Comparison of ENCODE assay signal across 19 cellular contexts in the genomic region with DNA sequence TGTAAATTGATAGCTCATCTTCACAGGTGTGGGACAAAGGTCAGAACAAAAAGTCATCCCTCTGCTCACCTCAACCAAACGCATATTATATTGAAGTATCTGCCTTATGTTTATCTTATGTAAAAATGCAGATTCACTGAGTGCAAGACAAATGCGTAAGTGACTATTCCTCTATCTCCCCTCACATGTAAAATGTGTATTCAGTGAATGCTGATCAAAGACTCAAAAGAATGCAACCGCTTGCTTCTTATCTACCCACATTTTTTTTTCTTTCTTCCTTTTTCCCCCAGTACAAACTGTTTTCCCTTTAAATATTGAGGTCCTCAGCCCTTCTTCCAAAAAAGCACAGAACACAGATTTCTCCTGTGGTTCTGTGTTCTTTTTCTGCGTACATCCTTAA.
DNase-seq lines count a peak whose midpoint lies in the region; ATAC-seq, FAIRE-seq and TF ChIP-seq lines count a peak whose summit lies in the region.
"Had no signal": no experiment of that assay in that cellular context is flagged by ENCODE, and none has a peak within 500 bp of the region (broad histone marks: within the 10 kb centered on the region; RNA-seq: fewer than 3 reads in every experiment).

No MANE protein-coding gene starts in this region.

- peaks cover 29% of the 10 kb centered on the region for H3K4me1 ChIP-seq in GM23338 (ENCODE audit: insufficient read depth)
- no peaks in the 10 kb centered on the region for H3K4me1 ChIP-seq in mesendoderm (ENCODE audit: control insufficient read depth, low read depth, low read length)
- no peaks in the 10 kb centered on the region for H3K4me1 ChIP-seq in small intestine (ENCODE audit: control insufficient read depth in 2 of 2, insufficient read depth in 1 of 2, low read depth in 1 of 2, low read length in 1 of 2)
- H3K4me1 ChIP-seq: HAP-1 had no signal

- no peak overlapping the region for H2BK5ac ChIP-seq in mesendoderm (ENCODE audit: low read length)

- H3K9me3 ChIP-seq in small intestine (ENCODE audit: control insufficient read depth, low read depth) = no peaks in the 10 kb centered on the region
- H3K9me3 ChIP-seq: Caco-2, HAP-1 had no signal

- H3K4me2 ChIP-seq in GM23338 = peak overlapping the region; percentile 2; the same call in 1 of the 2 replicates
- H3K4me2 ChIP-seq in mesendoderm (ENCODE audit: low read length) = no peak overlapping the region

- no peak overlapping the region for H3K56ac ChIP-seq in mesendoderm (ENCODE audit: low read length)

- H4K8ac ChIP-seq in mesendoderm (ENCODE audit: low read depth, low read length) = no peak overlapping the region

- no peak overlapping the region for H3K23ac ChIP-seq in mesendoderm (ENCODE audit: low read length)

- H3K4me1 Mint-ChIP-seq in GM23338 (peaks cover 24% of the 10 kb centered on the region), osteocyte (ENCODE audit: unreplicated experiment) (peaks cover 10% of the 10 kb centered on the region)
- H3K4me1 Mint-ChIP-seq: CD4-positive, CD25-positive, alpha-beta regulatory T cell had no signal

- H3K27ac ChIP-seq in GM23338 (ENCODE audit: low read depth) (peak overlapping the region; percentile 33), mesendoderm (ENCODE audit: low read depth, low read length) (peak overlapping the region; percentile 82), small intestine (ENCODE audit: low read depth in 1 of 2, low read length in 1 of 2) (no peak overlapping the region)
- H3K27ac ChIP-seq: C4-2B had no signal

- H2BK15ac ChIP-seq in mesendoderm (replicated peaks; ENCODE audit: low read depth) = no peak overlapping the region

- H3K27ac Mint-ChIP-seq in GM23338 = peak overlapping the region; percentile 40
- H3K27ac Mint-ChIP-seq in osteocyte (ENCODE audit: unreplicated experiment) = no peak overlapping the region
- H3K27ac Mint-ChIP-seq: CD4-positive, CD25-positive, alpha-beta regulatory T cell; CD8-positive, alpha-beta T cell; HFFc6 had no signal

- H3K27me3 Mint-ChIP-seq in GM23338 (ENCODE audit: insufficient read depth, low read depth, poor library complexity) = peaks cover 1% of the 10 kb centered on the region
- H3K27me3 Mint-ChIP-seq in osteocyte (ENCODE audit: unreplicated experiment) = peaks cover 11% of the 10 kb centered on the region
- H3K27me3 Mint-ChIP-seq: CD4-positive, CD25-positive, alpha-beta regulatory T cell had no signal

- FAIRE-seq in small intestine (lab: Jason Lieb, UNC) = no peak
- FAIRE-seq: GM12878, GM19239, H54 had no signal

- H3K4ac ChIP-seq in mesendoderm (ENCODE audit: low read depth, low read length) = no peak overlapping the region

- no peaks in the 10 kb centered on the region for H3K79me1 ChIP-seq in mesendoderm (ENCODE audit: low read length)

- H3K4me3 Mint-ChIP-seq in GM23338 (no peak overlapping the region), osteocyte (ENCODE audit: unreplicated experiment) (no peak overlapping the region)
- H3K4me3 Mint-ChIP-seq: CD4-positive, CD25-positive, alpha-beta regulatory T cell; CD8-positive, alpha-beta T cell; HFFc6 had no signal

- no peak overlapping the region for H2AK5ac ChIP-seq in mesendoderm (ENCODE audit: low read length)

- H3K9me3 Mint-ChIP-seq in GM23338 (peaks cover 5% of the 10 kb centered on the region; the same call in 2 of the 3 replicates), osteocyte (ENCODE audit: unreplicated experiment) (no peaks in the 10 kb centered on the region)
- H3K9me3 Mint-ChIP-seq: CD8-positive, alpha-beta T cell had no signal

- H2BK120ac ChIP-seq in mesendoderm (ENCODE audit: low read depth, low read length) = no peak overlapping the region

- DNase-seq in GM23338 (ENCODE audit: low spot score) = peak; percentile 6
- DNase-seq in OCI-M1 (lab: John Stamatoyannopoulos, UW) = peak; percentile 41
- peak; percentile 94 for DNase-seq in mesendoderm
- DNase-seq in small intestine = no peak
- DNase-seq in osteocyte (ENCODE audit: extremely low spot score, unreplicated experiment) = no peak
- DNase-seq: Caco-2; CD4-positive, CD25-positive, alpha-beta regulatory T cell; CD8-positive, alpha-beta T cell; DMS153; EL; GDM1; GOT3; HFFc6 had no signal

- H3K4me3 ChIP-seq in GM23338 = no peak overlapping the region
- no peak overlapping the region for H3K4me3 ChIP-seq in mesendoderm (ENCODE audit: low read length)
- H3K4me3 ChIP-seq in small intestine (ENCODE audit: low read depth in 1 of 2, low read length in 2 of 2) = no peak overlapping the region
- H3K4me3 ChIP-seq: GM12878, HAP-1 had no signal

- no peak for TF ChIP-seq CTCF in GM23338 (conservative IDR thresholded peaks at IDR 0.05; ENCODE audit: low read depth in 2 of 2)
- TF ChIP-seq CTCF in osteocyte (IDR thresholded peaks at IDR 0.05) = no peak

- H3F3A ChIP-seq in GM23338 (replicated peaks; ENCODE audit: low read depth) = no peaks in the 10 kb centered on the region

- H3K79me2 ChIP-seq in GM23338 (replicated peaks; ENCODE audit: insufficient read depth) (no peaks in the 10 kb centered on the region), mesendoderm (ENCODE audit: control insufficient read depth, insufficient read depth, low read length) (no peaks in the 10 kb centered on the region)

- no peak overlapping the region for H3K9ac ChIP-seq in mesendoderm (ENCODE audit: low read length)

- H3K36me3 Mint-ChIP-seq in GM23338 (ENCODE audit: low read depth) (no peaks in the 10 kb centered on the region; the same call in 2 of the 3 replicates), osteocyte (ENCODE audit: unreplicated experiment) (no peaks in the 10 kb centered on the region)
- H3K36me3 Mint-ChIP-seq: CD4-positive, CD25-positive, alpha-beta regulatory T cell; CD8-positive, alpha-beta T cell had no signal

- H3K9me2 ChIP-seq in GM23338 (ENCODE audit: insufficient read depth) = no peaks in the 10 kb centered on the region

- H4K20me1 ChIP-seq in GM23338 (replicated peaks; ENCODE audit: insufficient read depth) = no peaks in the 10 kb centered on the region

- H3K36me3 ChIP-seq in GM23338 (ENCODE audit: insufficient read depth) (no peaks in the 10 kb centered on the region), mesendoderm (ENCODE audit: control insufficient read depth, insufficient read depth, low read length) (no peaks in the 10 kb centered on the region), small intestine (ENCODE audit: control insufficient read depth in 2 of 2, insufficient read depth in 2 of 2, low read length in 2 of 2) (no peaks in the 10 kb centered on the region)
- H3K36me3 ChIP-seq: HAP-1 had no signal

- no peak for ATAC-seq in GM23338
- no peak for ATAC-seq in HG03378 (IDR thresholded peaks at IDR 0.05; ENCODE audit: unreplicated experiment)
- ATAC-seq: CD8-positive, alpha-beta T cell; GM12878 had no signal

- no peak overlapping the region for H3K18ac ChIP-seq in mesendoderm (ENCODE audit: low read length)

- H3K27me3 ChIP-seq in GM23338 (ENCODE audit: insufficient read depth) (no peaks in the 10 kb centered on the region), mesendoderm (ENCODE audit: insufficient read depth, low read length, poor library complexity) (no peaks in the 10 kb centered on the region), small intestine (ENCODE audit: control insufficient read depth in 2 of 2, insufficient read depth in 2 of 2, low read length in 2 of 2) (no peaks in the 10 kb centered on the region)

- WGBS in mesendoderm (ENCODE audit: extremely low coverage, insufficient coverage, low lambda C conversion rate) = no CpG with 5 or more reads among the region's 4 CpGs
- 46 to 55% (median 53%) methylated on average over 4 of the region's 4 CpGs for WGBS in small intestine, 3 donors

- H2AFZ ChIP-seq in GM23338 = no peak overlapping the region

- no peak overlapping the region for H4K5ac ChIP-seq in mesendoderm (ENCODE audit: low read length)

TF ChIP-seq in GM23338, 12 proteins besides CTCF, POLR2A, EP300 and RAD21 (continues in another document):
- TF ChIP-seq JUNB (IDR thresholded peaks at IDR 0.05; ENCODE audit: unreplicated experiment) = no peak
- TF ChIP-seq, protein P1, sequence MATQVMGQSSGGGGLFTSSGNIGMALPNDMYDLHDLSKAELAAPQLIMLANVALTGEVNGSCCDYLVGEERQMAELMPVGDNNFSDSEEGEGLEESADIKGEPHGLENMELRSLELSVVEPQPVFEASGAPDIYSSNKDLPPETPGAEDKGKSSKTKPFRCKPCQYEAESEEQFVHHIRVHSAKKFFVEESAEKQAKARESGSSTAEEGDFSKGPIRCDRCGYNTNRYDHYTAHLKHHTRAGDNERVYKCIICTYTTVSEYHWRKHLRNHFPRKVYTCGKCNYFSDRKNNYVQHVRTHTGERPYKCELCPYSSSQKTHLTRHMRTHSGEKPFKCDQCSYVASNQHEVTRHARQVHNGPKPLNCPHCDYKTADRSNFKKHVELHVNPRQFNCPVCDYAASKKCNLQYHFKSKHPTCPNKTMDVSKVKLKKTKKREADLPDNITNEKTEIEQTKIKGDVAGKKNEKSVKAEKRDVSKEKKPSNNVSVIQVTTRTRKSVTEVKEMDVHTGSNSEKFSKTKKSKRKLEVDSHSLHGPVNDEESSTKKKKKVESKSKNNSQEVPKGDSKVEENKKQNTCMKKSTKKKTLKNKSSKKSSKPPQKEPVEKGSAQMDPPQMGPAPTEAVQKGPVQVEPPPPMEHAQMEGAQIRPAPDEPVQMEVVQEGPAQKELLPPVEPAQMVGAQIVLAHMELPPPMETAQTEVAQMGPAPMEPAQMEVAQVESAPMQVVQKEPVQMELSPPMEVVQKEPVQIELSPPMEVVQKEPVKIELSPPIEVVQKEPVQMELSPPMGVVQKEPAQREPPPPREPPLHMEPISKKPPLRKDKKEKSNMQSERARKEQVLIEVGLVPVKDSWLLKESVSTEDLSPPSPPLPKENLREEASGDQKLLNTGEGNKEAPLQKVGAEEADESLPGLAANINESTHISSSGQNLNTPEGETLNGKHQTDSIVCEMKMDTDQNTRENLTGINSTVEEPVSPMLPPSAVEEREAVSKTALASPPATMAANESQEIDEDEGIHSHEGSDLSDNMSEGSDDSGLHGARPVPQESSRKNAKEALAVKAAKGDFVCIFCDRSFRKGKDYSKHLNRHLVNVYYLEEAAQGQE (IDR thresholded peaks at IDR 0.05; ENCODE audit: unreplicated experiment) = no peak
- TF ChIP-seq ZNF331 (CRISPR knock-in tag; IDR thresholded peaks at IDR 0.05; ENCODE audit: low read depth) = no peak
- TF ChIP-seq EZH2 (IDR thresholded peaks at IDR 0.05; ENCODE audit: low read depth, unreplicated experiment) = no peak
- TF ChIP-seq ZNF114 (CRISPR knock-in tag; IDR thresholded peaks at IDR 0.05) = no peak
- TF ChIP-seq CREB1 (CRISPR knock-in tag; IDR thresholded peaks at IDR 0.05; ENCODE audit: low read depth) = no peak
- TF ChIP-seq NANOG (IDR thresholded peaks at IDR 0.05; ENCODE audit: borderline replicate concordance) = no peak
- no peak for TF ChIP-seq STAT1 (IDR thresholded peaks at IDR 0.05; ENCODE audit: unreplicated experiment)

Comparison
In these comparisons a context has a peak if more than half of its experiments do, and no peak if none do; other contexts are left out.
1. DNase-seq: peak in GM23338 (single experiment), OCI-M1 (single experiment) and mesendoderm (single experiment); none in small intestine (single experiment) and osteocyte (single experiment).
2. H3K27ac ChIP-seq: peak in GM23338 (single experiment) and mesendoderm (single experiment); none in small intestine (0 of 2).